In the genomic region with DNA sequence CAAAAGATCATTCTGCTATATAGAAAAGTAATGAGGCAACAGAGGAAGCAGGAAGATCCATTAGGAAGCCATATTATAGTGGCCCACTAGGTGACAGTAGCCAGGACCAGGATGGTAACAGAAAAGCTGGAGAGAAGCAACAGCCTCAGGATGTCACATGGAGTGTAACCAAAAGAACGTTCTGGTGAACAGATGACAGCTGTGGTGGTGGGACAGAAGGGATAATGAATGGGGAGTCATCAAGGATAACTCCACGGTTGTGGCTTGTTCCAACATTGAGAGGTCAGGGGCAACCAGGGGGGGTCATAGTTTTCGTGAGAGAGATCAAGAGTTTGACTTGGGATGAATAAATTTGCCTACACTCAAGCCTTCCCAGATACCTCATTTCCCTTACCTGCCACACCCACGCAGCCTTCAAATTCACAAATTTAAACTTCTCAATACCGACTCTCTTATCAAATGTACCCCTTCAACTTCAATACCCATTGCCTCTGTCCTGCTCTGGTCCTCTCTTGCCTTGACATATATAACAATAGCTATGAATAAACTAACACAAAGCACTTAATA, we compare ENCODE assay signal across 17 cellular contexts. TPM values are rescaled to one million over a fixed set of nuclear protein-coding genes. Genes with fewer than 3 reads are reported as not detected.
"Had no signal": no experiment of that assay in that cellular context is flagged by ENCODE, and none has a peak within 500 bp of the region (broad histone marks: within the 10 kb centered on the region; RNA-seq: fewer than 3 reads in every experiment).

No MANE protein-coding gene starts in this region.

- DNase-seq: activated CD4-positive, alpha-beta T cell treated with anti-CD3 and anti-CD28 coated beads for 48 hours; activated naive CD4-positive, alpha-beta T cell treated with anti-CD3 and anti-CD28 coated beads for 36 hours; activated T-cell treated with anti-CD3 and anti-CD28 coated beads for 4 hours; dorsolateral prefrontal cortex; hippocampal formation; kidney; left ventricle myocardium inferior; natural killer cell; stimulated activated CD4-positive, alpha-beta T cell treated with anti-CD3 and anti-CD28 coated beads, Interleukin-2, amount 100 ng/mL, for 48 hours; tibial artery had no signal

- H3K27ac ChIP-seq: dorsolateral prefrontal cortex, esophagus muscularis mucosa, left ventricle myocardium inferior, tibial artery, vagina had no signal

- H3K9me3 Mint-ChIP-seq: activated naive CD4-positive, alpha-beta T cell treated with anti-CD3 and anti-CD28 coated beads for 36 hours; activated T-helper 2 cell treated with anti-CD3 and anti-CD28 coated beads, Interferon-gamma antibody, Interleukin-2, Interleukin-4, amounts not matched to agents 10 μg/mL and 5 μg/mL and 100 μg/mL, durations not matched to agents 14 hours and 24 hours and 36 hours; natural killer cell; stimulated activated memory B cell treated with anti-CD40 and anti-IgM and Interleukin-4, amounts not matched to agents 10 μg/mL and 1 μg/mL and 100 μg/mL, for 72 hours had no signal

- H3K27me3 Mint-ChIP-seq: stimulated activated memory B cell treated with anti-CD40 and anti-IgM and Interleukin-4, amounts not matched to agents 10 μg/mL and 1 μg/mL and 100 μg/mL, for 72 hours had no signal

- ATAC-seq: natural killer cell; stimulated activated memory B cell treated with anti-CD40 and anti-IgM and Interleukin-4, amounts not matched to agents 10 μg/mL and 1 μg/mL and 100 μg/mL, for 72 hours had no signal

- H3K27ac Mint-ChIP-seq: activated naive CD4-positive, alpha-beta T cell treated with anti-CD3 and anti-CD28 coated beads for 36 hours; activated T-helper 2 cell treated with anti-CD3 and anti-CD28 coated beads, Interferon-gamma antibody, Interleukin-2, Interleukin-4, amounts not matched to agents 10 μg/mL and 5 μg/mL and 100 μg/mL, durations not matched to agents 14 hours and 24 hours and 36 hours; natural killer cell; stimulated activated memory B cell treated with anti-CD40 and anti-IgM and Interleukin-4, amounts not matched to agents 10 μg/mL and 1 μg/mL and 100 μg/mL, for 72 hours had no signal

- H3K4me3 Mint-ChIP-seq: activated naive CD4-positive, alpha-beta T cell treated with anti-CD3 and anti-CD28 coated beads for 36 hours; natural killer cell; stimulated activated memory B cell treated with anti-CD40 and anti-IgM and Interleukin-4, amounts not matched to agents 10 μg/mL and 1 μg/mL and 100 μg/mL, for 72 hours had no signal

- H3K27me3 ChIP-seq: dorsolateral prefrontal cortex, esophagus muscularis mucosa, tibial artery, vagina had no signal

- H3K4me3 ChIP-seq: dorsolateral prefrontal cortex, esophagus muscularis mucosa, left ventricle myocardium inferior, tibial artery, vagina had no signal

- H3K4me1 ChIP-seq: esophagus muscularis mucosa, left ventricle myocardium inferior, vagina had no signal

- H3K9me3 ChIP-seq: esophagus muscularis mucosa, left ventricle myocardium inferior, tibial artery, vagina had no signal

- H3K36me3 Mint-ChIP-seq: natural killer cell had no signal

RNA-seq across cellular contexts. Expression of gene MLXIPL, which starts 55.2 kb away (rescaled TPM):
- total RNA-seq: activated T-helper 2 cell treated with anti-CD3 and anti-CD28 coated beads, Interferon-gamma antibody, Interleukin-2, Interleukin-4, amounts not matched to agents 10 μg/mL and 5 μg/mL and 100 μg/mL, durations not matched to agents 14 hours and 24 hours and 36 hours; bronchial epithelial cell; glomerular endothelial cell; natural killer cell; T-helper 1 cell treated with Interleukin-12 subunit alpha and Interleukin-12 subunit beta and Interleukin-4 antibody, amounts not matched to agents 30 ng/mL and 1 ng/mL, for 36 hours had no signal
